Comparison of ENCODE assay signal across 1 cellular context in the genomic region with DNA sequence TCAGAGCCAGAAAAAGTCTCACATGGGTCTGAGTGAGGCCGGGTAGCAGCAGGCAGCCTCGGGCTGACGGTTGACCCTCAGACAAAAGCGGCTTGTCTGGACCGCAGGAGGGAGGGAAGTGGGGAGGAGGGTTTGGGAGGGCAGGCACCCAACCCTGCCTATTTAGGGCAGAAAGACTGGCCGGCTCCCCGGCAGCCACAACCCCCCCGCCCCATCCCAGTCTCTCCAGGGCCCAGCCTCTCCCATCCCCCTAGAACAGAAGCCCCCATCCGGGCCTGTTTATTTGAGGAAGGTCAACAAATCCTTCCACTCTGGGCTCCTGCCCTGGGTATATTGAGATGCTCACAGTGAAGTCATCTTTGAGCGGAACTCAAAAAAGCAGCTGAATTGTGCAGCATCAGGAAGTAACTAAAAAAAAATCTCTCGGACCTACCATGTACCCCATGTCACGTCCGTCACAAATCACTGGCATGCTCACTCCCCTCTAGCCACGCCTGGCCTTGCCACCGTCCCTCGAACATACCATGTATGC.
TF ChIP-seq lines count a peak whose summit lies in the region.

No MANE protein-coding gene starts in this region.

TF ChIP-seq in WTC11, 78 proteins besides CTCF, POLR2A, EP300 and RAD21 (continued from another document):
- TF ChIP-seq, protein P1, sequence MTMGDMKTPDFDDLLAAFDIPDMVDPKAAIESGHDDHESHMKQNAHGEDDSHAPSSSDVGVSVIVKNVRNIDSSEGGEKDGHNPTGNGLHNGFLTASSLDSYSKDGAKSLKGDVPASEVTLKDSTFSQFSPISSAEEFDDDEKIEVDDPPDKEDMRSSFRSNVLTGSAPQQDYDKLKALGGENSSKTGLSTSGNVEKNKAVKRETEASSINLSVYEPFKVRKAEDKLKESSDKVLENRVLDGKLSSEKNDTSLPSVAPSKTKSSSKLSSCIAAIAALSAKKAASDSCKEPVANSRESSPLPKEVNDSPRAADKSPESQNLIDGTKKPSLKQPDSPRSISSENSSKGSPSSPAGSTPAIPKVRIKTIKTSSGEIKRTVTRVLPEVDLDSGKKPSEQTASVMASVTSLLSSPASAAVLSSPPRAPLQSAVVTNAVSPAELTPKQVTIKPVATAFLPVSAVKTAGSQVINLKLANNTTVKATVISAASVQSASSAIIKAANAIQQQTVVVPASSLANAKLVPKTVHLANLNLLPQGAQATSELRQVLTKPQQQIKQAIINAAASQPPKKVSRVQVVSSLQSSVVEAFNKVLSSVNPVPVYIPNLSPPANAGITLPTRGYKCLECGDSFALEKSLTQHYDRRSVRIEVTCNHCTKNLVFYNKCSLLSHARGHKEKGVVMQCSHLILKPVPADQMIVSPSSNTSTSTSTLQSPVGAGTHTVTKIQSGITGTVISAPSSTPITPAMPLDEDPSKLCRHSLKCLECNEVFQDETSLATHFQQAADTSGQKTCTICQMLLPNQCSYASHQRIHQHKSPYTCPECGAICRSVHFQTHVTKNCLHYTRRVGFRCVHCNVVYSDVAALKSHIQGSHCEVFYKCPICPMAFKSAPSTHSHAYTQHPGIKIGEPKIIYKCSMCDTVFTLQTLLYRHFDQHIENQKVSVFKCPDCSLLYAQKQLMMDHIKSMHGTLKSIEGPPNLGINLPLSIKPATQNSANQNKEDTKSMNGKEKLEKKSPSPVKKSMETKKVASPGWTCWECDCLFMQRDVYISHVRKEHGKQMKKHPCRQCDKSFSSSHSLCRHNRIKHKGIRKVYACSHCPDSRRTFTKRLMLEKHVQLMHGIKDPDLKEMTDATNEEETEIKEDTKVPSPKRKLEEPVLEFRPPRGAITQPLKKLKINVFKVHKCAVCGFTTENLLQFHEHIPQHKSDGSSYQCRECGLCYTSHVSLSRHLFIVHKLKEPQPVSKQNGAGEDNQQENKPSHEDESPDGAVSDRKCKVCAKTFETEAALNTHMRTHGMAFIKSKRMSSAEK (CRISPR knock-in tag; IDR thresholded peaks at IDR 0.05; ENCODE audit: borderline replicate concordance): no peak
- TF ChIP-seq MYBL2 (CRISPR knock-in tag; IDR thresholded peaks at IDR 0.05): no peak
- TF ChIP-seq USF2 (CRISPR knock-in tag; IDR thresholded peaks at IDR 0.05): no peak
- no peak for TF ChIP-seq SMAD4 (CRISPR knock-in tag; IDR thresholded peaks at IDR 0.05)
